1 cellular context compared by ENCODE assay signal in the genomic region with DNA sequence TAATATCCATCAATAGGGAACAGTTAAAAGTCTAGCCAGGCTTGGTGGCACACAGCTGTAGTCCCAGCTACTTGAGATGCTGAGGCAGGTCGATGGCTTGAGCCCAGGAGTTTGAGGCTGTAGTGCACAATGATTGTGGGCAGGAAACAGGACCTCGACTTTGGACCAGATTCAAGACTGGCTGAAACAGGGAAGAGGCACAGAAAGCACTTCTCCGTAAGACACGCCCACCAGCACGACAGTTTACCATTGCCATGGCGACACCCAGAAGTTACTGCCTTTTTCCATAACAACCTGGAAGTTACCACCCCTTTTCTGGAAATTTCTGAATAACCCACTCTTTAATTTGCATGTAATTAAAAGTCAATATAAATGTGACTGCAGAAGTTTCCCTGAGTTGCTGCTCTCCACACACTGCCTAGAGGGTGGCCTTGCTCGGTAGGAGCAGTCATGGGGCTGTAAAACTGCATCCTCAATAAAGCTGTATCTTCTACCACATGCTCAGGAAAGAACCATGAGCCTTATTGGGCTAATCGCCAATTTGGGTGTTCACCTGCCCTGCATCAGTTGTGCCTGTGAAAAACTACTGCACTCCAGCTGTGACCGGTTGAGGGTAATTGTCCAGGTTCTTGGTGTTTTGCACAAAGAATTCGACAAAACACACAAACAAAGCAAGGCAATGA.
A peak's percentile ranks its signal among the peaks of the same experiment; 100 is the strongest.
TF ChIP-seq lines count a peak whose summit lies in the region.

No MANE protein-coding gene starts in this region.

TF ChIP-seq in HepG2, 621 proteins besides CTCF, POLR2A, EP300 and RAD21 (continued from another document and continues in another):
- TF ChIP-seq, protein P1, sequence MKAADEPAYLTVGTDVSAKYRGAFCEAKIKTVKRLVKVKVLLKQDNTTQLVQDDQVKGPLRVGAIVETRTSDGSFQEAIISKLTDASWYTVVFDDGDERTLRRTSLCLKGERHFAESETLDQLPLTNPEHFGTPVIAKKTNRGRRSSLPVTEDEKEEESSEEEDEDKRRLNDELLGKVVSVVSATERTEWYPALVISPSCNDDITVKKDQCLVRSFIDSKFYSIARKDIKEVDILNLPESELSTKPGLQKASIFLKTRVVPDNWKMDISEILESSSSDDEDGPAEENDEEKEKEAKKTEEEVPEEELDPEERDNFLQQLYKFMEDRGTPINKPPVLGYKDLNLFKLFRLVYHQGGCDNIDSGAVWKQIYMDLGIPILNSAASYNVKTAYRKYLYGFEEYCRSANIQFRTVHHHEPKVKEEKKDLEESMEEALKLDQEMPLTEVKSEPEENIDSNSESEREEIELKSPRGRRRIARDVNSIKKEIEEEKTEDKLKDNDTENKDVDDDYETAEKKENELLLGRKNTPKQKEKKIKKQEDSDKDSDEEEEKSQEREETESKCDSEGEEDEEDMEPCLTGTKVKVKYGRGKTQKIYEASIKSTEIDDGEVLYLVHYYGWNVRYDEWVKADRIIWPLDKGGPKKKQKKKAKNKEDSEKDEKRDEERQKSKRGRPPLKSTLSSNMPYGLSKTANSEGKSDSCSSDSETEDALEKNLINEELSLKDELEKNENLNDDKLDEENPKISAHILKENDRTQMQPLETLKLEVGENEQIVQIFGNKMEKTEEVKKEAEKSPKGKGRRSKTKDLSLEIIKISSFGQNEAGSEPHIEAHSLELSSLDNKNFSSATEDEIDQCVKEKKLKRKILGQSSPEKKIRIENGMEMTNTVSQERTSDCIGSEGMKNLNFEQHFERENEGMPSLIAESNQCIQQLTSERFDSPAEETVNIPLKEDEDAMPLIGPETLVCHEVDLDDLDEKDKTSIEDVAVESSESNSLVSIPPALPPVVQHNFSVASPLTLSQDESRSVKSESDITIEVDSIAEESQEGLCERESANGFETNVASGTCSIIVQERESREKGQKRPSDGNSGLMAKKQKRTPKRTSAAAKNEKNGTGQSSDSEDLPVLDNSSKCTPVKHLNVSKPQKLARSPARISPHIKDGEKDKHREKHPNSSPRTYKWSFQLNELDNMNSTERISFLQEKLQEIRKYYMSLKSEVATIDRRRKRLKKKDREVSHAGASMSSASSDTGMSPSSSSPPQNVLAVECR (CRISPR knock-in tag; IDR thresholded peaks at IDR 0.05; ENCODE audit: borderline replicate concordance): peak; percentile 51; the same call in 1 of the 2 replicates
- TF ChIP-seq TBX3 (IDR thresholded peaks at IDR 0.05; ENCODE audit: borderline replicate concordance) (no peak), KAT2B (IDR thresholded peaks at IDR 0.05; ENCODE audit: borderline replicate concordance, low read depth, low read length) (no peak), ZSCAN29 (CRISPR knock-in tag; conservative IDR thresholded peaks at IDR 0.05) (no peak), BHLHE40 (IDR thresholded peaks at IDR 0.05; ENCODE audit: low read length) (no peak), ATF7 (IDR thresholded peaks at IDR 0.05) (no peak), ATF7 (CRISPR knock-in tag; IDR thresholded peaks at IDR 0.05) (no peak), GATAD1 (CRISPR knock-in tag; IDR thresholded peaks at IDR 0.05) (no peak), MXI1 (IDR thresholded peaks at IDR 0.05; ENCODE audit: borderline replicate concordance, low read depth, low read length) (peak; percentile 87; the same call in 2 of the 3 replicates), ZNF335 (CRISPR knock-in tag; IDR thresholded peaks at IDR 0.05) (0 out of 2 replicates have a peak, but pooled peaks have one; percentile 21), SP5 (CRISPR knock-in tag; IDR thresholded peaks at IDR 0.05; ENCODE audit: borderline replicate concordance, low read depth) (0 out of 2 replicates have a peak, but pooled peaks have one; percentile 34), ARNT2 (CRISPR knock-in tag; IDR thresholded peaks at IDR 0.05; ENCODE audit: low read depth) (no peak), HNF4G (IDR thresholded peaks at IDR 0.05; ENCODE audit: borderline replicate concordance, low read depth, low read length) (peak; percentile 54; the same call in 1 of the 2 replicates), HNF4G (CRISPR knock-in tag; IDR thresholded peaks at IDR 0.05; ENCODE audit: borderline replicate concordance, low read depth) (no peak), NFE2 (CRISPR knock-in tag; IDR thresholded peaks at IDR 0.05) (no peak), MTA1 (CRISPR knock-in tag; IDR thresholded peaks at IDR 0.05; ENCODE audit: borderline replicate concordance) (no peak), NFIB (CRISPR knock-in tag; IDR thresholded peaks at IDR 0.05; ENCODE audit: borderline replicate concordance) (no peak), NCOA5 (CRISPR knock-in tag; IDR thresholded peaks at IDR 0.05) (no peak), IRX3 (CRISPR knock-in tag; IDR thresholded peaks at IDR 0.05; ENCODE audit: borderline replicate concordance, low read depth) (no peak), TAF1 (CRISPR knock-in tag; IDR thresholded peaks at IDR 0.05) (no peak), EHMT2 (IDR thresholded peaks at IDR 0.05; ENCODE audit: borderline replicate concordance, low read depth, low read length) (no peak), PRPF4 (IDR thresholded peaks at IDR 0.05; ENCODE audit: low read depth, low read length, poor library complexity, severe bottlenecking) (no peak), HDAC2 (CRISPR knock-in tag; IDR thresholded peaks at IDR 0.05) (no peak), BRD4 (CRISPR knock-in tag; IDR thresholded peaks at IDR 0.05) (no peak), ZNF337 (CRISPR knock-in tag; IDR thresholded peaks at IDR 0.05; ENCODE audit: borderline replicate concordance, low read depth) (no peak), ZNF451 (CRISPR knock-in tag; IDR thresholded peaks at IDR 0.05) (no peak), ZNF484 (CRISPR knock-in tag; IDR thresholded peaks at IDR 0.05; ENCODE audit: borderline replicate concordance, low read depth) (no peak), AHR (CRISPR knock-in tag; IDR thresholded peaks at IDR 0.05) (no peak), HOXA3 (CRISPR knock-in tag; IDR thresholded peaks at IDR 0.05) (peak; percentile 47; the same call in 1 of the 2 replicates), HOXA5 (CRISPR knock-in tag; IDR thresholded peaks at IDR 0.05) (no peak), KDM5A (IDR thresholded peaks at IDR 0.05; ENCODE audit: borderline replicate concordance, low read length) (no peak), NFRKB (IDR thresholded peaks at IDR 0.05) (no peak), ATF1 (CRISPR knock-in tag; IDR thresholded peaks at IDR 0.05) (no peak), ZNF598 (CRISPR knock-in tag; IDR thresholded peaks at IDR 0.05; ENCODE audit: borderline replicate concordance) (no peak), TOE1 (CRISPR knock-in tag; IDR thresholded peaks at IDR 0.05) (no peak), PHF5A (CRISPR knock-in tag; IDR thresholded peaks at IDR 0.05; ENCODE audit: low read depth, unreplicated experiment) (no peak), ELF1 (CRISPR knock-in tag; IDR thresholded peaks at IDR 0.05) (peak; percentile 41; the same call in 1 of the 2 replicates), MXD4 (CRISPR knock-in tag; IDR thresholded peaks at IDR 0.05) (no peak)
- TF ChIP-seq, protein P2, sequence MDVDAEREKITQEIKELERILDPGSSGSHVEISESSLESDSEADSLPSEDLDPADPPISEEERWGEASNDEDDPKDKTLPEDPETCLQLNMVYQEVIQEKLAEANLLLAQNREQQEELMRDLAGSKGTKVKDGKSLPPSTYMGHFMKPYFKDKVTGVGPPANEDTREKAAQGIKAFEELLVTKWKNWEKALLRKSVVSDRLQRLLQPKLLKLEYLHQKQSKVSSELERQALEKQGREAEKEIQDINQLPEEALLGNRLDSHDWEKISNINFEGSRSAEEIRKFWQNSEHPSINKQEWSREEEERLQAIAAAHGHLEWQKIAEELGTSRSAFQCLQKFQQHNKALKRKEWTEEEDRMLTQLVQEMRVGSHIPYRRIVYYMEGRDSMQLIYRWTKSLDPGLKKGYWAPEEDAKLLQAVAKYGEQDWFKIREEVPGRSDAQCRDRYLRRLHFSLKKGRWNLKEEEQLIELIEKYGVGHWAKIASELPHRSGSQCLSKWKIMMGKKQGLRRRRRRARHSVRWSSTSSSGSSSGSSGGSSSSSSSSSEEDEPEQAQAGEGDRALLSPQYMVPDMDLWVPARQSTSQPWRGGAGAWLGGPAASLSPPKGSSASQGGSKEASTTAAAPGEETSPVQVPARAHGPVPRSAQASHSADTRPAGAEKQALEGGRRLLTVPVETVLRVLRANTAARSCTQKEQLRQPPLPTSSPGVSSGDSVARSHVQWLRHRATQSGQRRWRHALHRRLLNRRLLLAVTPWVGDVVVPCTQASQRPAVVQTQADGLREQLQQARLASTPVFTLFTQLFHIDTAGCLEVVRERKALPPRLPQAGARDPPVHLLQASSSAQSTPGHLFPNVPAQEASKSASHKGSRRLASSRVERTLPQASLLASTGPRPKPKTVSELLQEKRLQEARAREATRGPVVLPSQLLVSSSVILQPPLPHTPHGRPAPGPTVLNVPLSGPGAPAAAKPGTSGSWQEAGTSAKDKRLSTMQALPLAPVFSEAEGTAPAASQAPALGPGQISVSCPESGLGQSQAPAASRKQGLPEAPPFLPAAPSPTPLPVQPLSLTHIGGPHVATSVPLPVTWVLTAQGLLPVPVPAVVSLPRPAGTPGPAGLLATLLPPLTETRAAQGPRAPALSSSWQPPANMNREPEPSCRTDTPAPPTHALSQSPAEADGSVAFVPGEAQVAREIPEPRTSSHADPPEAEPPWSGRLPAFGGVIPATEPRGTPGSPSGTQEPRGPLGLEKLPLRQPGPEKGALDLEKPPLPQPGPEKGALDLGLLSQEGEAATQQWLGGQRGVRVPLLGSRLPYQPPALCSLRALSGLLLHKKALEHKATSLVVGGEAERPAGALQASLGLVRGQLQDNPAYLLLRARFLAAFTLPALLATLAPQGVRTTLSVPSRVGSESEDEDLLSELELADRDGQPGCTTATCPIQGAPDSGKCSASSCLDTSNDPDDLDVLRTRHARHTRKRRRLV (CRISPR knock-in tag; IDR thresholded peaks at IDR 0.05): no peak
- TF ChIP-seq, protein P3, sequence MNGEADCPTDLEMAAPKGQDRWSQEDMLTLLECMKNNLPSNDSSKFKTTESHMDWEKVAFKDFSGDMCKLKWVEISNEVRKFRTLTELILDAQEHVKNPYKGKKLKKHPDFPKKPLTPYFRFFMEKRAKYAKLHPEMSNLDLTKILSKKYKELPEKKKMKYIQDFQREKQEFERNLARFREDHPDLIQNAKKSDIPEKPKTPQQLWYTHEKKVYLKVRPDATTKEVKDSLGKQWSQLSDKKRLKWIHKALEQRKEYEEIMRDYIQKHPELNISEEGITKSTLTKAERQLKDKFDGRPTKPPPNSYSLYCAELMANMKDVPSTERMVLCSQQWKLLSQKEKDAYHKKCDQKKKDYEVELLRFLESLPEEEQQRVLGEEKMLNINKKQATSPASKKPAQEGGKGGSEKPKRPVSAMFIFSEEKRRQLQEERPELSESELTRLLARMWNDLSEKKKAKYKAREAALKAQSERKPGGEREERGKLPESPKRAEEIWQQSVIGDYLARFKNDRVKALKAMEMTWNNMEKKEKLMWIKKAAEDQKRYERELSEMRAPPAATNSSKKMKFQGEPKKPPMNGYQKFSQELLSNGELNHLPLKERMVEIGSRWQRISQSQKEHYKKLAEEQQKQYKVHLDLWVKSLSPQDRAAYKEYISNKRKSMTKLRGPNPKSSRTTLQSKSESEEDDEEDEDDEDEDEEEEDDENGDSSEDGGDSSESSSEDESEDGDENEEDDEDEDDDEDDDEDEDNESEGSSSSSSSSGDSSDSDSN (CRISPR knock-in tag; IDR thresholded peaks at IDR 0.05): no peak
- TF ChIP-seq, protein P4, sequence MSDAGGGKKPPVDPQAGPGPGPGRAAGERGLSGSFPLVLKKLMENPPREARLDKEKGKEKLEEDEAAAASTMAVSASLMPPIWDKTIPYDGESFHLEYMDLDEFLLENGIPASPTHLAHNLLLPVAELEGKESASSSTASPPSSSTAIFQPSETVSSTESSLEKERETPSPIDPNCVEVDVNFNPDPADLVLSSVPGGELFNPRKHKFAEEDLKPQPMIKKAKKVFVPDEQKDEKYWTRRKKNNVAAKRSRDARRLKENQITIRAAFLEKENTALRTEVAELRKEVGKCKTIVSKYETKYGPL (CRISPR knock-in tag; IDR thresholded peaks at IDR 0.05): no peak
- TF ChIP-seq, protein P5, sequence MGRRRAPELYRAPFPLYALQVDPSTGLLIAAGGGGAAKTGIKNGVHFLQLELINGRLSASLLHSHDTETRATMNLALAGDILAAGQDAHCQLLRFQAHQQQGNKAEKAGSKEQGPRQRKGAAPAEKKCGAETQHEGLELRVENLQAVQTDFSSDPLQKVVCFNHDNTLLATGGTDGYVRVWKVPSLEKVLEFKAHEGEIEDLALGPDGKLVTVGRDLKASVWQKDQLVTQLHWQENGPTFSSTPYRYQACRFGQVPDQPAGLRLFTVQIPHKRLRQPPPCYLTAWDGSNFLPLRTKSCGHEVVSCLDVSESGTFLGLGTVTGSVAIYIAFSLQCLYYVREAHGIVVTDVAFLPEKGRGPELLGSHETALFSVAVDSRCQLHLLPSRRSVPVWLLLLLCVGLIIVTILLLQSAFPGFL (CRISPR knock-in tag; IDR thresholded peaks at IDR 0.05): no peak
- TF ChIP-seq, protein P6, sequence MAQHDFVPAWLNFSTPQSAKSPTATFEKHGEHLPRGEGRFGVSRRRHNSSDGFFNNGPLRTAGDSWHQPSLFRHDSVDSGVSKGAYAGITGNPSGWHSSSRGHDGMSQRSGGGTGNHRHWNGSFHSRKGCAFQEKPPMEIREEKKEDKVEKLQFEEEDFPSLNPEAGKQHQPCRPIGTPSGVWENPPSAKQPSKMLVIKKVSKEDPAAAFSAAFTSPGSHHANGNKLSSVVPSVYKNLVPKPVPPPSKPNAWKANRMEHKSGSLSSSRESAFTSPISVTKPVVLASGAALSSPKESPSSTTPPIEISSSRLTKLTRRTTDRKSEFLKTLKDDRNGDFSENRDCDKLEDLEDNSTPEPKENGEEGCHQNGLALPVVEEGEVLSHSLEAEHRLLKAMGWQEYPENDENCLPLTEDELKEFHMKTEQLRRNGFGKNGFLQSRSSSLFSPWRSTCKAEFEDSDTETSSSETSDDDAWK (CRISPR knock-in tag; IDR thresholded peaks at IDR 0.05): no peak
- TF ChIP-seq, protein P7, sequence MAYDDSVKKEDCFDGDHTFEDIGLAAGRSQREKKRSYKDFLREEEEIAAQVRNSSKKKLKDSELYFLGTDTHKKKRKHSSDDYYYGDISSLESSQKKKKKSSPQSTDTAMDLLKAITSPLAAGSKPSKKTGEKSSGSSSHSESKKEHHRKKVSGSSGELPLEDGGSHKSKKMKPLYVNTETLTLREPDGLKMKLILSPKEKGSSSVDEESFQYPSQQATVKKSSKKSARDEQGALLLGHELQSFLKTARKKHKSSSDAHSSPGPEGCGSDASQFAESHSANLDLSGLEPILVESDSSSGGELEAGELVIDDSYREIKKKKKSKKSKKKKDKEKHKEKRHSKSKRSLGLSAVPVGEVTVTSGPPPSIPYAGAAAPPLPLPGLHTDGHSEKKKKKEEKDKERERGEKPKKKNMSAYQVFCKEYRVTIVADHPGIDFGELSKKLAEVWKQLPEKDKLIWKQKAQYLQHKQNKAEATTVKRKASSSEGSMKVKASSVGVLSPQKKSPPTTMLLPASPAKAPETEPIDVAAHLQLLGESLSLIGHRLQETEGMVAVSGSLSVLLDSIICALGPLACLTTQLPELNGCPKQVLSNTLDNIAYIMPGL (CRISPR knock-in tag; IDR thresholded peaks at IDR 0.05; ENCODE audit: borderline replicate concordance in 1 of 2, low read depth in 1 of 2): 0 out of 4 replicates have a peak, but pooled peaks of 1 of the 2 experiments have one; percentile 31
